In the genomic region with DNA sequence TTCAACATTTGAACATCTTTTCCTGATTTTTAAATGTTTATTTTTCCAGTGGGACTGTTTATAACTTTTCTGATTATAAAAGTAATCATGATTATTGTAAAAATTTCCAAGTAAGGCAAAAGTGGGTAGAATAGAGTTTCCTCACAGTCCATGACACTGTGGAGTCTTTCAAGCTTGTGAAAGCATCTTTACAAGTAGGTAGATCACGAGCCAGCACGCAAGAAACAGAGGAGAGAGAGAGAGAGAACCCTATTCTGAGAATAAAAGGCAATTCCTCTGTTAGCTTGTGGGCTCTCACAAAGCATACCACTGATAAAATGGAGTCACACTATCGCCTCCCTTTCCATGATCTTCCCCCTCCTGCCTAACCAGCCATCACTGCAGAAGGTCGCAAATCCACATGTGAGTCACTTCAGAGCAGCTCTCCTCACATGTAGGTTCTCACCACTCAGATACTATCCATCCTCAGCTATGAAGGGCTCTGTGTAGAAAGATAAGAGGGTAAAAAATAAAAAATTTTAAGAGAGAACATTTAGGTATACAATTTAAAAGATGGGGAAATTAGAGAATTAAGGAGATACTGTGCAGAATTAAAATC, we compare ENCODE assay signal across 13 cellular contexts. TPM values are rescaled to one million over a fixed set of nuclear protein-coding genes. Genes with fewer than 3 reads are reported as not detected.
DNase-seq lines count a peak whose midpoint lies in the region; ATAC-seq and TF ChIP-seq lines count a peak whose summit lies in the region.
"Had no signal": no experiment of that assay in that cellular context is flagged by ENCODE, and none has a peak within 500 bp of the region (broad histone marks: within the 10 kb centered on the region; RNA-seq: fewer than 3 reads in every experiment).

No MANE protein-coding gene starts in this region.

- H3K27ac Mint-ChIP-seq in natural killer cell, result peak overlapping the region; percentile 13 to 71
- peak overlapping the region in 1 of 2 donors; percentile 82 for H3K27ac Mint-ChIP-seq in natural killer cell treated with Interleukin-12 subunit alpha and Interleukin-12 subunit beta and Interleukin-15 and Interleukin-18, amount 100 ng/mL, for 72 hours
- peak overlapping the region; percentile 49 for H3K27ac Mint-ChIP-seq in activated T-helper 1 cell treated with anti-CD3 and anti-CD28 coated beads, Interleukin-12 subunit alpha, Interleukin-12 subunit beta, Interleukin-2, Interleukin-4 antibody, amounts not matched to agents 30 ng/mL and 10 ng/mL and 1 ng/mL, durations not matched to agents 14 hours and 24 hours and 36 hours
- peak overlapping the region; percentile 22 to 82 (median 50) for H3K27ac Mint-ChIP-seq in immature natural killer cell

- peaks cover 77 to 78% of the 10 kb centered on the region in 2 donors for H3K4me1 Mint-ChIP-seq in natural killer cell
- H3K4me1 Mint-ChIP-seq in natural killer cell treated with Interleukin-12 subunit alpha and Interleukin-12 subunit beta and Interleukin-15 and Interleukin-18, amount 100 ng/mL, for 72 hours (ENCODE audit: low read depth in 2 of 2), result peaks cover 62 to 63% of the 10 kb centered on the region in 2 donors
- peaks cover 78% of the 10 kb centered on the region for H3K4me1 Mint-ChIP-seq in activated T-helper 1 cell treated with anti-CD3 and anti-CD28 coated beads, Interleukin-12 subunit alpha, Interleukin-12 subunit beta, Interleukin-2, Interleukin-4 antibody, amounts not matched to agents 30 ng/mL and 10 ng/mL and 1 ng/mL, durations not matched to agents 14 hours and 24 hours and 36 hours (ENCODE audit: low read depth)
- peaks cover 85 to 96% of the 10 kb centered on the region in 2 donors for H3K4me1 Mint-ChIP-seq in immature natural killer cell

- H3K9me3 Mint-ChIP-seq in natural killer cell, result peaks cover 0 to 4% of the 10 kb centered on the region in 2 donors
- H3K9me3 Mint-ChIP-seq in natural killer cell treated with Interleukin-12 subunit alpha and Interleukin-12 subunit beta and Interleukin-15 and Interleukin-18, amount 100 ng/mL, for 72 hours, result peaks cover 11% of the 10 kb centered on the region
- H3K9me3 Mint-ChIP-seq in activated T-helper 1 cell treated with anti-CD3 and anti-CD28 coated beads, Interleukin-12 subunit alpha, Interleukin-12 subunit beta, Interleukin-2, Interleukin-4 antibody, amounts not matched to agents 30 ng/mL and 10 ng/mL and 1 ng/mL, durations not matched to agents 14 hours and 24 hours and 36 hours, result no peaks in the 10 kb centered on the region
- no peaks in the 10 kb centered on the region for H3K9me3 Mint-ChIP-seq in immature natural killer cell

- DNase-seq in natural killer cell (no peak), immature natural killer cell (no peak), NCI-H1048 (lab: John Stamatoyannopoulos, UW) (no peak), SIG-M5 (lab: John Stamatoyannopoulos, UW) (no peak), dedifferentiated amniotic fluid mesenchymal stem cell (ENCODE audit: extremely low spot score) (no peak)
- DNase-seq in natural killer cell treated with Interleukin-12 subunit alpha and Interleukin-12 subunit beta and Interleukin-15 and Interleukin-18, amount 100 ng/mL, for 72 hours (ENCODE audit: low spot score), result no peak
- no peak for DNase-seq in activated T-helper 1 cell treated with anti-CD3 and anti-CD28 coated beads, Interleukin-12 subunit alpha, Interleukin-12 subunit beta, Interleukin-2, Interleukin-4 antibody, amounts not matched to agents 30 ng/mL and 10 ng/mL and 1 ng/mL, durations not matched to agents 14 hours and 24 hours and 36 hours (ENCODE audit: low spot score)
- DNase-seq: caudate nucleus, DMS153, NCI-H1105 treated with DMSO at 0.1 percent for 48 hours, NCI-H2227 treated with DMSO at 0.1 percent for 48 hours, T-helper 9 cell had no signal

- no peak for ATAC-seq in natural killer cell
- no peak for ATAC-seq in natural killer cell treated with Interleukin-12 subunit alpha and Interleukin-12 subunit beta and Interleukin-15 and Interleukin-18, amount 100 ng/mL, for 72 hours
- ATAC-seq: left lobe of liver had no signal

- H3K4me3 Mint-ChIP-seq in natural killer cell, result peak overlapping the region; percentile 15
- no peak overlapping the region for H3K4me3 Mint-ChIP-seq in natural killer cell treated with Interleukin-12 subunit alpha and Interleukin-12 subunit beta and Interleukin-15 and Interleukin-18, amount 100 ng/mL, for 72 hours
- H3K4me3 Mint-ChIP-seq in activated T-helper 1 cell treated with anti-CD3 and anti-CD28 coated beads, Interleukin-12 subunit alpha, Interleukin-12 subunit beta, Interleukin-2, Interleukin-4 antibody, amounts not matched to agents 30 ng/mL and 10 ng/mL and 1 ng/mL, durations not matched to agents 14 hours and 24 hours and 36 hours, result no peak overlapping the region
- no peak overlapping the region for H3K4me3 Mint-ChIP-seq in immature natural killer cell

- intact Hi-C loops in natural killer cell (cut with micrococcal nuclease), result no loop called here
- intact Hi-C loops in activated T-helper 1 cell treated with anti-CD3 and anti-CD28 coated beads, Interleukin-12 subunit alpha, Interleukin-12 subunit beta, Interleukin-2, Interleukin-4 antibody, amounts not matched to agents 30 ng/mL and 10 ng/mL and 1 ng/mL, durations not matched to agents 14 hours and 24 hours and 36 hours (cut with micrococcal nuclease), result no loop called here

- H3K27me3 Mint-ChIP-seq in natural killer cell (ENCODE audit: low read depth in 2 of 2), result no peaks in the 10 kb centered on the region
- no peaks in the 10 kb centered on the region for H3K27me3 Mint-ChIP-seq in natural killer cell treated with Interleukin-12 subunit alpha and Interleukin-12 subunit beta and Interleukin-15 and Interleukin-18, amount 100 ng/mL, for 72 hours
- H3K27me3 Mint-ChIP-seq in activated T-helper 1 cell treated with anti-CD3 and anti-CD28 coated beads, Interleukin-12 subunit alpha, Interleukin-12 subunit beta, Interleukin-2, Interleukin-4 antibody, amounts not matched to agents 30 ng/mL and 10 ng/mL and 1 ng/mL, durations not matched to agents 14 hours and 24 hours and 36 hours (ENCODE audit: insufficient read depth), result no peaks in the 10 kb centered on the region
- peaks cover 0 to 2% (median 0%) of the 10 kb centered on the region in 3 donors for H3K27me3 Mint-ChIP-seq in immature natural killer cell (ENCODE audit: low read depth in 3 of 3)

- no peaks in the 10 kb centered on the region for H3K36me3 Mint-ChIP-seq in natural killer cell
- H3K36me3 Mint-ChIP-seq in natural killer cell treated with Interleukin-12 subunit alpha and Interleukin-12 subunit beta and Interleukin-15 and Interleukin-18, amount 100 ng/mL, for 72 hours, result peaks cover 10% of the 10 kb centered on the region
- peaks cover 40% of the 10 kb centered on the region for H3K36me3 Mint-ChIP-seq in activated T-helper 1 cell treated with anti-CD3 and anti-CD28 coated beads, Interleukin-12 subunit alpha, Interleukin-12 subunit beta, Interleukin-2, Interleukin-4 antibody, amounts not matched to agents 30 ng/mL and 10 ng/mL and 1 ng/mL, durations not matched to agents 14 hours and 24 hours and 36 hours (ENCODE audit: low read depth)
- peaks cover 4 to 7% (median 6%) of the 10 kb centered on the region in 3 donors for H3K36me3 Mint-ChIP-seq in immature natural killer cell

- no peak for TF ChIP-seq CTCF in natural killer cell (IDR thresholded peaks at IDR 0.05)

RNA-seq across cellular contexts. Expression of gene AAK1, which starts 40.3 kb away (rescaled TPM):
- 100 to 1,000 TPM; 174 to 249 (median 204) TPM for total RNA-seq in natural killer cell
- 100 to 1,000 TPM in 1 of 2 donors, 10 to 100 TPM in 1; 97.1 to 114 TPM for total RNA-seq in natural killer cell treated with Interleukin-12 subunit alpha and Interleukin-12 subunit beta and Interleukin-15 and Interleukin-18, amount 100 ng/mL, for 72 hours
- 89.2 and 94.0 TPM in 2 replicates for total RNA-seq in activated T-helper 1 cell treated with anti-CD3 and anti-CD28 coated beads, Interleukin-12 subunit alpha, Interleukin-12 subunit beta, Interleukin-2, Interleukin-4 antibody, amounts not matched to agents 30 ng/mL and 10 ng/mL and 1 ng/mL, durations not matched to agents 14 hours and 24 hours and 36 hours
- 100 to 1,000 TPM in 1 of 3 donors, 10 to 100 TPM in 2; 23.1 to 121 (median 38.2) TPM for polyA plus RNA-seq in immature natural killer cell
